ENCODE assay signal across 6 cellular contexts in genomic region chr1:108314815-108315214, GRCh38.
"Had no signal": no experiment of that assay in that cellular context is flagged by ENCODE, and none has a peak within 500 bp of the region (broad histone marks: within the 10 kb centered on the region; RNA-seq: fewer than 3 reads in every experiment).

No MANE protein-coding gene starts in this region.

- H3K27ac ChIP-seq: HL-60 had no signal

- FAIRE-seq: HepG2, HTR-8/SVneo, K562 had no signal

- H3K4me3 ChIP-seq: K562 had no signal

- DNase-seq: IMR-90, KBM-7 had no signal

- ATAC-seq: HepG2, K562 had no signal
